ENCODE assay signal across 1 cellular context in the genomic region with DNA sequence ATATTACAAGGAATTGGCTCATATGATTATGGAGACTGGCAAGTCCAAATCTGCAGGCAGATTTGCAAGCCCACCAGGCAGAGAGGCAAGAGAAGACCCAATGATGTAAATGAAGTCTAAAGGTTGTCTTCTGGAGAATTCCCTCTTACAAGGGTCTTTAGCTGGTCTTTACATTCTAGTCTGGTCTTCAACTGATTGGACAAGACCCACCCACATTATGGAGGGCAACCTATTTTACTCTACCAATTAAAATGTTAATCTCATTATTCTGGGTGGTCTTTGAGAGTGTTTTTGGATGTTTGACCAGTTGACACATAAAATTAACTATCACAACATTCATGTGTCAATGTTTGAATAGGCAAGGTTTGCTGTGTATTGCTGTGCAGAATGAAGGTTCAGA.
TF ChIP-seq lines count a peak whose summit lies in the region.

No MANE protein-coding gene starts in this region.

TF ChIP-seq in K562, 482 proteins besides CTCF, POLR2A, EP300 and RAD21 (continued from another document):
- TF ChIP-seq, protein P1, sequence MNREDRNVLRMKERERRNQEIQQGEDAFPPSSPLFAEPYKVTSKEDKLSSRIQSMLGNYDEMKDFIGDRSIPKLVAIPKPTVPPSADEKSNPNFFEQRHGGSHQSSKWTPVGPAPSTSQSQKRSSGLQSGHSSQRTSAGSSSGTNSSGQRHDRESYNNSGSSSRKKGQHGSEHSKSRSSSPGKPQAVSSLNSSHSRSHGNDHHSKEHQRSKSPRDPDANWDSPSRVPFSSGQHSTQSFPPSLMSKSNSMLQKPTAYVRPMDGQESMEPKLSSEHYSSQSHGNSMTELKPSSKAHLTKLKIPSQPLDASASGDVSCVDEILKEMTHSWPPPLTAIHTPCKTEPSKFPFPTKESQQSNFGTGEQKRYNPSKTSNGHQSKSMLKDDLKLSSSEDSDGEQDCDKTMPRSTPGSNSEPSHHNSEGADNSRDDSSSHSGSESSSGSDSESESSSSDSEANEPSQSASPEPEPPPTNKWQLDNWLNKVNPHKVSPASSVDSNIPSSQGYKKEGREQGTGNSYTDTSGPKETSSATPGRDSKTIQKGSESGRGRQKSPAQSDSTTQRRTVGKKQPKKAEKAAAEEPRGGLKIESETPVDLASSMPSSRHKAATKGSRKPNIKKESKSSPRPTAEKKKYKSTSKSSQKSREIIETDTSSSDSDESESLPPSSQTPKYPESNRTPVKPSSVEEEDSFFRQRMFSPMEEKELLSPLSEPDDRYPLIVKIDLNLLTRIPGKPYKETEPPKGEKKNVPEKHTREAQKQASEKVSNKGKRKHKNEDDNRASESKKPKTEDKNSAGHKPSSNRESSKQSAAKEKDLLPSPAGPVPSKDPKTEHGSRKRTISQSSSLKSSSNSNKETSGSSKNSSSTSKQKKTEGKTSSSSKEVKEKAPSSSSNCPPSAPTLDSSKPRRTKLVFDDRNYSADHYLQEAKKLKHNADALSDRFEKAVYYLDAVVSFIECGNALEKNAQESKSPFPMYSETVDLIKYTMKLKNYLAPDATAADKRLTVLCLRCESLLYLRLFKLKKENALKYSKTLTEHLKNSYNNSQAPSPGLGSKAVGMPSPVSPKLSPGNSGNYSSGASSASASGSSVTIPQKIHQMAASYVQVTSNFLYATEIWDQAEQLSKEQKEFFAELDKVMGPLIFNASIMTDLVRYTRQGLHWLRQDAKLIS (CRISPR knock-in tag; IDR thresholded peaks at IDR 0.05), result no peak
- TF ChIP-seq RBM25 (IDR thresholded peaks at IDR 0.05; ENCODE audit: low read depth, low read length, severe bottlenecking) (peak; percentile 44), CXXC5 (CRISPR knock-in tag; IDR thresholded peaks at IDR 0.05) (no peak), ZNF143 (CRISPR knock-in tag; IDR thresholded peaks at IDR 0.05) (no peak), ZNF232 (CRISPR knock-in tag; IDR thresholded peaks at IDR 0.05) (no peak), ELF1 (tag; IDR thresholded peaks at IDR 0.05) (0 out of 2 replicates have a peak, but pooled peaks have one; percentile 17), SMARCA4 (IDR thresholded peaks at IDR 0.05) (no peak), GATA2 (CRISPR knock-in tag; IDR thresholded peaks at IDR 0.05) (no peak), KAT2B (IDR thresholded peaks at IDR 0.05; ENCODE audit: low read depth, low read length) (no peak), EWSR1 (IDR thresholded peaks at IDR 0.05; ENCODE audit: borderline replicate concordance, low read depth, partially characterized antibody) (no peak), ZNF124 (CRISPR knock-in tag; IDR thresholded peaks at IDR 0.05) (no peak), STAG1 (CRISPR knock-in tag; IDR thresholded peaks at IDR 0.05; ENCODE audit: borderline replicate concordance) (no peak), ZNF253 (CRISPR knock-in tag; conservative IDR thresholded peaks at IDR 0.05) (no peak), BCOR (IDR thresholded peaks at IDR 0.05) (peak; percentile 9; the same call in 1 of the 2 replicates), CREM (IDR thresholded peaks at IDR 0.05; ENCODE audit: low read depth) (no peak), CHCHD3 (CRISPR knock-in tag; IDR thresholded peaks at IDR 0.05) (no peak), ZNF140 (CRISPR knock-in tag; IDR thresholded peaks at IDR 0.05) (no peak), ZNF507 (tag; conservative IDR thresholded peaks at IDR 0.05) (no peak), RBM34 (IDR thresholded peaks at IDR 0.05; ENCODE audit: borderline replicate concordance, insufficient read depth, low read length) (no peak)
- TF ChIP-seq, protein P2, sequence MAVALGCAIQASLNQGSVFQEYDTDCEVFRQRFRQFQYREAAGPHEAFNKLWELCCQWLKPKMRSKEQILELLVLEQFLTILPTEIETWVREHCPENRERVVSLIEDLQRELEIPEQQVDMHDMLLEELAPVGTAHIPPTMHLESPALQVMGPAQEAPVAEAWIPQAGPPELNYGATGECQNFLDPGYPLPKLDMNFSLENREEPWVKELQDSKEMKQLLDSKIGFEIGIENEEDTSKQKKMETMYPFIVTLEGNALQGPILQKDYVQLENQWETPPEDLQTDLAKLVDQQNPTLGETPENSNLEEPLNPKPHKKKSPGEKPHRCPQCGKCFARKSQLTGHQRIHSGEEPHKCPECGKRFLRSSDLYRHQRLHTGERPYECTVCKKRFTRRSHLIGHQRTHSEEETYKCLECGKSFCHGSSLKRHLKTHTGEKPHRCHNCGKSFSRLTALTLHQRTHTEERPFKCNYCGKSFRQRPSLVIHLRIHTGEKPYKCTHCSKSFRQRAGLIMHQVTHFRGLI (CRISPR knock-in tag; IDR thresholded peaks at IDR 0.05), result no peak
- TF ChIP-seq, protein P3, sequence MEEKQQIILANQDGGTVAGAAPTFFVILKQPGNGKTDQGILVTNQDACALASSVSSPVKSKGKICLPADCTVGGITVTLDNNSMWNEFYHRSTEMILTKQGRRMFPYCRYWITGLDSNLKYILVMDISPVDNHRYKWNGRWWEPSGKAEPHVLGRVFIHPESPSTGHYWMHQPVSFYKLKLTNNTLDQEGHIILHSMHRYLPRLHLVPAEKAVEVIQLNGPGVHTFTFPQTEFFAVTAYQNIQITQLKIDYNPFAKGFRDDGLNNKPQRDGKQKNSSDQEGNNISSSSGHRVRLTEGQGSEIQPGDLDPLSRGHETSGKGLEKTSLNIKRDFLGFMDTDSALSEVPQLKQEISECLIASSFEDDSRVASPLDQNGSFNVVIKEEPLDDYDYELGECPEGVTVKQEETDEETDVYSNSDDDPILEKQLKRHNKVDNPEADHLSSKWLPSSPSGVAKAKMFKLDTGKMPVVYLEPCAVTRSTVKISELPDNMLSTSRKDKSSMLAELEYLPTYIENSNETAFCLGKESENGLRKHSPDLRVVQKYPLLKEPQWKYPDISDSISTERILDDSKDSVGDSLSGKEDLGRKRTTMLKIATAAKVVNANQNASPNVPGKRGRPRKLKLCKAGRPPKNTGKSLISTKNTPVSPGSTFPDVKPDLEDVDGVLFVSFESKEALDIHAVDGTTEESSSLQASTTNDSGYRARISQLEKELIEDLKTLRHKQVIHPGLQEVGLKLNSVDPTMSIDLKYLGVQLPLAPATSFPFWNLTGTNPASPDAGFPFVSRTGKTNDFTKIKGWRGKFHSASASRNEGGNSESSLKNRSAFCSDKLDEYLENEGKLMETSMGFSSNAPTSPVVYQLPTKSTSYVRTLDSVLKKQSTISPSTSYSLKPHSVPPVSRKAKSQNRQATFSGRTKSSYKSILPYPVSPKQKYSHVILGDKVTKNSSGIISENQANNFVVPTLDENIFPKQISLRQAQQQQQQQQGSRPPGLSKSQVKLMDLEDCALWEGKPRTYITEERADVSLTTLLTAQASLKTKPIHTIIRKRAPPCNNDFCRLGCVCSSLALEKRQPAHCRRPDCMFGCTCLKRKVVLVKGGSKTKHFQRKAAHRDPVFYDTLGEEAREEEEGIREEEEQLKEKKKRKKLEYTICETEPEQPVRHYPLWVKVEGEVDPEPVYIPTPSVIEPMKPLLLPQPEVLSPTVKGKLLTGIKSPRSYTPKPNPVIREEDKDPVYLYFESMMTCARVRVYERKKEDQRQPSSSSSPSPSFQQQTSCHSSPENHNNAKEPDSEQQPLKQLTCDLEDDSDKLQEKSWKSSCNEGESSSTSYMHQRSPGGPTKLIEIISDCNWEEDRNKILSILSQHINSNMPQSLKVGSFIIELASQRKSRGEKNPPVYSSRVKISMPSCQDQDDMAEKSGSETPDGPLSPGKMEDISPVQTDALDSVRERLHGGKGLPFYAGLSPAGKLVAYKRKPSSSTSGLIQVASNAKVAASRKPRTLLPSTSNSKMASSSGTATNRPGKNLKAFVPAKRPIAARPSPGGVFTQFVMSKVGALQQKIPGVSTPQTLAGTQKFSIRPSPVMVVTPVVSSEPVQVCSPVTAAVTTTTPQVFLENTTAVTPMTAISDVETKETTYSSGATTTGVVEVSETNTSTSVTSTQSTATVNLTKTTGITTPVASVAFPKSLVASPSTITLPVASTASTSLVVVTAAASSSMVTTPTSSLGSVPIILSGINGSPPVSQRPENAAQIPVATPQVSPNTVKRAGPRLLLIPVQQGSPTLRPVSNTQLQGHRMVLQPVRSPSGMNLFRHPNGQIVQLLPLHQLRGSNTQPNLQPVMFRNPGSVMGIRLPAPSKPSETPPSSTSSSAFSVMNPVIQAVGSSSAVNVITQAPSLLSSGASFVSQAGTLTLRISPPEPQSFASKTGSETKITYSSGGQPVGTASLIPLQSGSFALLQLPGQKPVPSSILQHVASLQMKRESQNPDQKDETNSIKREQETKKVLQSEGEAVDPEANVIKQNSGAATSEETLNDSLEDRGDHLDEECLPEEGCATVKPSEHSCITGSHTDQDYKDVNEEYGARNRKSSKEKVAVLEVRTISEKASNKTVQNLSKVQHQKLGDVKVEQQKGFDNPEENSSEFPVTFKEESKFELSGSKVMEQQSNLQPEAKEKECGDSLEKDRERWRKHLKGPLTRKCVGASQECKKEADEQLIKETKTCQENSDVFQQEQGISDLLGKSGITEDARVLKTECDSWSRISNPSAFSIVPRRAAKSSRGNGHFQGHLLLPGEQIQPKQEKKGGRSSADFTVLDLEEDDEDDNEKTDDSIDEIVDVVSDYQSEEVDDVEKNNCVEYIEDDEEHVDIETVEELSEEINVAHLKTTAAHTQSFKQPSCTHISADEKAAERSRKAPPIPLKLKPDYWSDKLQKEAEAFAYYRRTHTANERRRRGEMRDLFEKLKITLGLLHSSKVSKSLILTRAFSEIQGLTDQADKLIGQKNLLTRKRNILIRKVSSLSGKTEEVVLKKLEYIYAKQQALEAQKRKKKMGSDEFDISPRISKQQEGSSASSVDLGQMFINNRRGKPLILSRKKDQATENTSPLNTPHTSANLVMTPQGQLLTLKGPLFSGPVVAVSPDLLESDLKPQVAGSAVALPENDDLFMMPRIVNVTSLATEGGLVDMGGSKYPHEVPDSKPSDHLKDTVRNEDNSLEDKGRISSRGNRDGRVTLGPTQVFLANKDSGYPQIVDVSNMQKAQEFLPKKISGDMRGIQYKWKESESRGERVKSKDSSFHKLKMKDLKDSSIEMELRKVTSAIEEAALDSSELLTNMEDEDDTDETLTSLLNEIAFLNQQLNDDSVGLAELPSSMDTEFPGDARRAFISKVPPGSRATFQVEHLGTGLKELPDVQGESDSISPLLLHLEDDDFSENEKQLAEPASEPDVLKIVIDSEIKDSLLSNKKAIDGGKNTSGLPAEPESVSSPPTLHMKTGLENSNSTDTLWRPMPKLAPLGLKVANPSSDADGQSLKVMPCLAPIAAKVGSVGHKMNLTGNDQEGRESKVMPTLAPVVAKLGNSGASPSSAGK (IDR thresholded peaks at IDR 0.05), result no peak
- TF ChIP-seq, protein P4, sequence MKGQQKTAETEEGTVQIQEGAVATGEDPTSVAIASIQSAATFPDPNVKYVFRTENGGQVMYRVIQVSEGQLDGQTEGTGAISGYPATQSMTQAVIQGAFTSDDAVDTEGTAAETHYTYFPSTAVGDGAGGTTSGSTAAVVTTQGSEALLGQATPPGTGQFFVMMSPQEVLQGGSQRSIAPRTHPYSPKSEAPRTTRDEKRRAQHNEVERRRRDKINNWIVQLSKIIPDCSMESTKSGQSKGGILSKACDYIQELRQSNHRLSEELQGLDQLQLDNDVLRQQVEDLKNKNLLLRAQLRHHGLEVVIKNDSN (CRISPR knock-in tag; IDR thresholded peaks at IDR 0.05), result no peak
